Comparison of ENCODE assay signal across 33 cellular contexts in genomic region chr1:116899529-116899928, GRCh38. TPM values are rescaled to one million over a fixed set of nuclear protein-coding genes. Genes with fewer than 3 reads are reported as not detected.
"Had no signal": no experiment of that assay in that cellular context is flagged by ENCODE, and none has a peak within 500 bp of the region (broad histone marks: within the 10 kb centered on the region; RNA-seq: fewer than 3 reads in every experiment).

No MANE protein-coding gene starts in this region.

- DNase-seq: activated B cell treated with CpG ODN at 0.5 μM for 24 hours; activated CD4-positive, alpha-beta memory T cell treated with anti-CD3 and anti-CD28 coated beads for 36 hours; activated CD4-positive, alpha-beta T cell treated with anti-CD3 and anti-CD28 coated beads for 4 hours; activated CD4-positive, alpha-beta T cell treated with anti-CD3 and anti-CD28 coated beads, Interleukin-2, amount 10 ng/mL, durations not matched to agents 24 days and 14 days; activated CD4-positive, alpha-beta T cell treated with anti-CD3 and anti-CD28 coated beads, Interleukin-2, amount 50 U/mL, for 1 hour; activated CD4-positive, alpha-beta T cell treated with anti-CD3 and anti-CD28 coated beads, Interleukin-2, amount 50 U/mL, for 4 hours; activated CD4-positive, CD25-positive, alpha-beta regulatory T cell treated with anti-CD3 and anti-CD28 coated beads, Interleukin-2, amount 50 U/mL, for 72 hours; activated CD8-positive, alpha-beta memory T cell treated with anti-CD3 and anti-CD28 coated beads, Interleukin-2, amount 50 U/mL, for 4 hours; activated CD8-positive, alpha-beta T cell treated with anti-CD3 and anti-CD28 coated beads for 36 hours; activated effector memory CD4-positive, alpha-beta T cell treated with anti-CD3 and anti-CD28 coated beads, Interleukin-2, amount 50 U/mL, for 16 hours; activated gamma-delta T cell treated with Interleukin-2 at 50 U/mL for 16 hours; activated naive CD4-positive, alpha-beta T cell; activated naive CD4-positive, alpha-beta T cell treated with anti-CD3 and anti-CD28 coated beads for 36 hours; activated naive CD4-positive, alpha-beta T cell treated with anti-CD3 and anti-CD28 coated beads, Interleukin-2, amount 50 U/mL, for 16 hours; activated naive CD8-positive, alpha-beta T cell treated with anti-CD3 and anti-CD28 coated beads for 36 hours; activated T-cell treated with anti-CD3 and anti-CD28 coated beads for 4 hours; activated T-cell treated with anti-CD3 and anti-CD28 coated beads, Interleukin-2, amount 50 U/mL, for 1 hour; activated T-cell treated with anti-CD3 and anti-CD28 coated beads, Interleukin-2, amount 50 U/mL, for 4 hours; activated T-cell treated with anti-CD3 and anti-CD28 coated beads, Interleukin-2, amount 50 U/mL, for 72 hours; adrenal gland; amniotic stem cell; aorta; body of pancreas; brain microvascular endothelial cell; central memory CD4-positive, alpha-beta T cell; T-helper 2 cell; T-helper 9 cell had no signal

- H3K27ac ChIP-seq: adrenal gland, body of pancreas, brain microvascular endothelial cell, breast epithelium, VCaP had no signal

- FAIRE-seq: astrocyte, TTC549 had no signal

- H3K9me3 ChIP-seq: body of pancreas, breast epithelium had no signal

- H3K36me3 ChIP-seq: adrenal gland, brain microvascular endothelial cell, breast epithelium had no signal

- H3K4me1 ChIP-seq: body of pancreas, breast epithelium had no signal

- ATAC-seq: activated CD8-positive, alpha-beta T cell treated with anti-CD3 and anti-CD28 coated beads for 36 hours; activated naive CD4-positive, alpha-beta T cell treated with anti-CD3 and anti-CD28 coated beads, Interleukin-2, amount 50 U/mL, for 72 hours; activated T-cell treated with anti-CD3 and anti-CD28 coated beads, Interleukin-2, amount 50 U/mL, for 4 hours; activated T-cell treated with anti-CD3 and anti-CD28 coated beads, Interleukin-2, amount 50 U/mL, for 72 hours; activated T-helper 17 cell treated with anti-CD3 and anti-CD28 coated beads, Interleukin-2, amount 50 U/mL, for 72 hours; body of pancreas had no signal

- H3K4me3 ChIP-seq: adrenal gland, body of pancreas, breast epithelium had no signal

- H3K27me3 ChIP-seq: adrenal gland, body of pancreas, breast epithelium had no signal

RNA-seq across cellular contexts. Expression of gene PTGFRN, which starts 10.2 kb away (rescaled TPM):
- total RNA-seq: activated B cell treated with CpG ODN at 0.5 μM for 24 hours had no signal
